22 cellular contexts compared by ENCODE assay signal in genomic region chr7:116901143-116901542, GRCh38. TPM values are rescaled to one million over a fixed set of nuclear protein-coding genes. Genes with fewer than 3 reads are reported as not detected.
DNase-seq lines count a peak whose midpoint lies in the region; ATAC-seq, FAIRE-seq and TF ChIP-seq lines count a peak whose summit lies in the region.
"Had no signal": no experiment of that assay in that cellular context is flagged by ENCODE, and none has a peak within 500 bp of the region (broad histone marks: within the 10 kb centered on the region; RNA-seq: fewer than 3 reads in every experiment).

No MANE protein-coding gene starts in this region.

- TF ChIP-seq EP300 in A549 (IDR thresholded peaks at IDR 0.05): no peak

- POLR2A ChIA-PET in A549 (lab: Yijun Ruan, JAX): no interaction called here

- 90% methylated on average over 2 of the region's 2 CpGs for WGBS in A549 (ENCODE audit: missing lambda C conversion rate)
- 94 to 100% (median 96%) methylated on average over 2 of the region's 2 CpGs for WGBS in adrenal gland, 4 donors

- H3K9me3 ChIP-seq in A549 (no peaks in the 10 kb centered on the region), T-helper 17 cell (ENCODE audit: control insufficient read depth, low read length, poor library complexity, severe bottlenecking) (no peaks in the 10 kb centered on the region), Karpas-422 (ENCODE audit: low read length) (no peaks in the 10 kb centered on the region), adrenal gland (replicated peaks in 1 of 3) (no peaks in the 10 kb centered on the region)
- H3K9me3 ChIP-seq: Caco-2 had no signal

- H3K27ac Mint-ChIP-seq in T-helper 17 cell: peak overlapping the region; percentile 19
- H3K27ac Mint-ChIP-seq in progenitor cell of endocrine pancreas: peak overlapping the region; percentile 37
- H3K27ac Mint-ChIP-seq: B cell; CD4-positive, alpha-beta T cell; CD8-positive, alpha-beta T cell had no signal

- DNase-seq in A549 (ENCODE audit: low read depth in 1 of 2, low spot score in 1 of 2) (no peak), H54 (ENCODE audit: insufficient read length, low spot score) (no peak), T-helper 17 cell (no peak), progenitor cell of endocrine pancreas (ENCODE audit: low spot score, unreplicated experiment) (no peak), Karpas-422 (no peak), middle frontal gyrus (ENCODE audit: extremely low spot score, low spot score) (no peak), adrenal gland (no peak)
- DNase-seq: 8988T; AML-193; Caco-2; Calu3; CD4-positive, alpha-beta T cell; CD8-positive, alpha-beta T cell; DMS79 treated with DMSO at 0.1 percent for 48 hours; GF-D8 had no signal

- H3K36me3 Mint-ChIP-seq in T-helper 17 cell (ENCODE audit: low read depth) (peaks cover 12% of the 10 kb centered on the region), progenitor cell of endocrine pancreas (ENCODE audit: insufficient read depth) (peaks cover 32% of the 10 kb centered on the region)

- H3K4me3 Mint-ChIP-seq in T-helper 17 cell (no peak overlapping the region), progenitor cell of endocrine pancreas (ENCODE audit: low read depth) (no peak overlapping the region)
- H3K4me3 Mint-ChIP-seq: B cell; CD4-positive, alpha-beta T cell; CD8-positive, alpha-beta T cell had no signal

- H3K36me3 ChIP-seq in Karpas-422 (ENCODE audit: insufficient read depth, low read length): peaks cover 60% of the 10 kb centered on the region
- H3K36me3 ChIP-seq in adrenal gland (replicated peaks in 1 of 2): peaks cover 0 to 7% of the 10 kb centered on the region in 2 donors

- no peaks in the 10 kb centered on the region for H3K9me2 ChIP-seq in Karpas-422 (replicated peaks; ENCODE audit: insufficient read depth, low read length)

- CTCF ChIA-PET in A549 (lab: Yijun Ruan, JAX): no interaction called here

- intact Hi-C loops in adrenal gland (cut with DNase I): no loop called here

- H3K9me3 Mint-ChIP-seq in progenitor cell of endocrine pancreas (ENCODE audit: low read depth): peaks cover 8% of the 10 kb centered on the region
- H3K9me3 Mint-ChIP-seq: CD4-positive, alpha-beta T cell had no signal

- H3K27ac ChIP-seq in A549 (no peak overlapping the region), Karpas-422 (ENCODE audit: low read length) (no peak overlapping the region), adrenal gland (no peak overlapping the region)
- H3K27ac ChIP-seq: BLaER1 treated with 17β-estradiol and CSF1 and Interleukin-3, amounts not matched to agents 10 nM and 100 nM; C4-2B had no signal

- H3K79me2 ChIP-seq in Karpas-422 (ENCODE audit: low read length): peaks cover 76% of the 10 kb centered on the region

- no peaks in the 10 kb centered on the region for H3K27me3 Mint-ChIP-seq in T-helper 17 cell
- H3K27me3 Mint-ChIP-seq in progenitor cell of endocrine pancreas: no peaks in the 10 kb centered on the region
- H3K27me3 Mint-ChIP-seq: B cell; CD4-positive, alpha-beta T cell had no signal

- H3K4me2 ChIP-seq in A549 (no peak overlapping the region), Karpas-422 (ENCODE audit: low read depth, low read length, poor library complexity, severe bottlenecking) (no peak overlapping the region)
- H3K4me2 ChIP-seq: BLaER1 treated with 17β-estradiol and CSF1 and Interleukin-3, amounts not matched to agents 10 nM and 100 nM had no signal

- ATAC-seq in A549 (no peak), T-helper 17 cell (no peak)
- ATAC-seq: CD8-positive, alpha-beta T cell had no signal

- TF ChIP-seq POLR2A in A549 (IDR thresholded peaks at IDR 0.05; ENCODE audit: low read length) (no peak), H54 (IDR thresholded peaks at IDR 0.05; ENCODE audit: low read depth, low read length) (no peak), adrenal gland (IDR thresholded peaks at IDR 0.05) (no peak)

- no peak for FAIRE-seq in A549 (lab: Jason Lieb, UNC)
- FAIRE-seq in H54 (lab: Jason Lieb, UNC): peak; percentile 36
- FAIRE-seq: A204.1, D721Med, G401.6, GM12891 had no signal

- H3K9ac ChIP-seq in Karpas-422 (ENCODE audit: low read length): no peak overlapping the region
- H3K9ac ChIP-seq: BLaER1 treated with 17β-estradiol and CSF1 and Interleukin-3, amounts not matched to agents 10 nM and 100 nM had no signal

- H3K4me1 Mint-ChIP-seq in T-helper 17 cell (peaks cover 16% of the 10 kb centered on the region), progenitor cell of endocrine pancreas (ENCODE audit: low read depth) (peaks cover 3% of the 10 kb centered on the region)

- H2AFZ ChIP-seq in Karpas-422 (ENCODE audit: low read length): no peak overlapping the region

- no peak for TF ChIP-seq RAD21 in A549 (conservative IDR thresholded peaks at IDR 0.05 in 1 of 2, IDR thresholded peaks at IDR 0.05 in 1 of 2)

- H4K20me1 ChIP-seq in Karpas-422 (ENCODE audit: insufficient read depth, low read depth, low read length): no peaks in the 10 kb centered on the region

- no peaks in the 10 kb centered on the region for H3K27me3 ChIP-seq in Karpas-422 (ENCODE audit: low read length)
- no peaks in the 10 kb centered on the region for H3K27me3 ChIP-seq in adrenal gland
- H3K27me3 ChIP-seq: BLaER1 treated with 17β-estradiol and CSF1 and Interleukin-3, amounts not matched to agents 10 nM and 100 nM had no signal

- TF ChIP-seq CTCF in A549 (IDR thresholded peaks at IDR 0.05) (no peak), progenitor cell of endocrine pancreas (IDR thresholded peaks at IDR 0.05; ENCODE audit: unreplicated experiment) (no peak), adrenal gland (IDR thresholded peaks at IDR 0.05) (no peak)

- H3K4me3 ChIP-seq in A549 (no peak overlapping the region), Karpas-422 (ENCODE audit: low read length) (no peak overlapping the region), adrenal gland (no peak overlapping the region)
- H3K4me3 ChIP-seq: BLaER1 treated with 17β-estradiol and CSF1 and Interleukin-3, amounts not matched to agents 10 nM and 100 nM had no signal

- no peaks in the 10 kb centered on the region for H3K4me1 ChIP-seq in A549
- H3K4me1 ChIP-seq in Karpas-422 (ENCODE audit: low read length): no peaks in the 10 kb centered on the region
- H3K4me1 ChIP-seq in adrenal gland (replicated peaks in 1 of 2): peaks cover 0 to 16% of the 10 kb centered on the region in 2 donors
- H3K4me1 ChIP-seq: Caco-2 had no signal

TF ChIP-seq in A549, 52 proteins besides CTCF, POLR2A, EP300 and RAD21:
- TF ChIP-seq KDM1A (IDR thresholded peaks at IDR 0.05; ENCODE audit: low read depth) (0 out of 2 replicates have a peak, but pooled peaks have one; percentile 60), GATA3 (IDR thresholded peaks at IDR 0.05; ENCODE audit: borderline replicate concordance) (no peak)

RNA-seq across cellular contexts. Expression of gene CAPZA2, which starts 38.8 kb away (rescaled TPM):
- polyA plus RNA-seq in A549 (2011; rRNA removed): 144 and 213 TPM in 2 replicates
- polyA plus RNA-seq in A549 (2012; cell fraction: cytosol; rRNA removed): 29.9 and 30.0 TPM in 2 replicates
- 7.2 and 11.9 TPM in 2 replicates for polyA plus RNA-seq in A549 (2012; cell fraction: nucleus; rRNA removed)
- polyA plus RNA-seq in A549 (2017; fragmentation: RNase III; extraction: RNeasy Plus Mini Kit Qiagen cat#74134 plus additional on column Dnase treatment): 144 to 151 TPM (median 151 TPM) in 3 replicates
- 34.0 and 38.8 TPM in 2 replicates for polyA minus RNA-seq in A549 (2011; rRNA and poly(A)+ RNA removed)
- total RNA-seq in T-helper 17 cell: 100 to 1,000 TPM in 1 of 2 donors, 10 to 100 TPM in 1; 81.0 to 135 TPM
- total RNA-seq in progenitor cell of endocrine pancreas: 151 and 174 TPM in 2 replicates
- 38.2 and 102 TPM in 2 replicates for total RNA-seq in Karpas-422 (2014; rRNA removed; shearing (Covaris generic); ENCODE audit: low replicate concordance)
- 100 to 1,000 TPM in 7 of 8 donors, 10 to 100 TPM in 1; 58.1 to 241 (median 155) TPM for total RNA-seq in adrenal gland
- polyA plus RNA-seq in adrenal gland: 100 to 1,000 TPM in 1 of 3 donors, 10 to 100 TPM in 2; 18.6 to 221 (median 31.3) TPM

RNA-seq across cellular contexts. Expression of gene ST7, which starts 52.2 kb away (rescaled TPM):
- polyA plus RNA-seq in A549 (2011; rRNA removed) (26.0 and 28.6 TPM in 2 replicates), A549 (2017; fragmentation: RNase III; extraction: RNeasy Plus Mini Kit Qiagen cat#74134 plus additional on column Dnase treatment) (16.2 to 17.4 TPM (median 16.4 TPM) in 3 replicates), adrenal gland (10 to 100 TPM; 15.7 to 58.6 (median 19.5) TPM)
- polyA plus RNA-seq in A549 (2012; cell fraction: cytosol; rRNA removed): 9.2 and 11.9 TPM in 2 replicates
- 7.0 and 12.1 TPM in 2 replicates for polyA plus RNA-seq in A549 (2012; cell fraction: nucleus; rRNA removed)
- polyA minus RNA-seq in A549 (2011; rRNA and poly(A)+ RNA removed): 28.6 and 30.0 TPM in 2 replicates
- total RNA-seq in T-helper 17 cell (1 to 10 TPM; 6.1 to 8.0 TPM), progenitor cell of endocrine pancreas (21.9 and 24.8 TPM in 2 replicates), adrenal gland (10 to 100 TPM; 30.0 to 69.9 (median 36.7) TPM)
- total RNA-seq in Karpas-422 (2014; rRNA removed; shearing (Covaris generic); ENCODE audit: low replicate concordance): 2.8 and 4.6 TPM in 2 replicates
